Comparison of ENCODE assay signal across 29 cellular contexts in genomic region chr4:10140866-10141759, GRCh38. TPM values are rescaled to one million over a fixed set of nuclear protein-coding genes. Genes with fewer than 3 reads are reported as not detected.
DNase-seq lines count a peak whose midpoint lies in the region; ATAC-seq and TF ChIP-seq lines count a peak whose summit lies in the region.
"Had no signal": no experiment of that assay in that cellular context is flagged by ENCODE, and none has a peak within 500 bp of the region (broad histone marks: within the 10 kb centered on the region; RNA-seq: fewer than 3 reads in every experiment).

No MANE protein-coding gene starts in this region.

- H3K27ac ChIP-seq in foreskin keratinocyte: no peak overlapping the region
- H3K27ac ChIP-seq: 22Rv1, adrenal gland, breast epithelium, colonic mucosa, SJSA1 had no signal

- H3K36me3 Mint-ChIP-seq in stimulated activated effector memory CD8-positive, alpha-beta T cell treated with anti-CD3 and anti-CD28 coated beads, Interleukin-12 subunit alpha, Interleukin-12 subunit beta, amount 100 ng/mL, for 72 hours: no peaks in the 10 kb centered on the region
- H3K36me3 Mint-ChIP-seq in T-helper 17 cell (ENCODE audit: low read depth): no peaks in the 10 kb centered on the region

- peak; percentile 9 for TF ChIP-seq CTCF in foreskin keratinocyte (conservative IDR thresholded peaks at IDR 0.05)

- peak overlapping the region; percentile 11 for H3K27ac Mint-ChIP-seq in stimulated activated effector memory CD8-positive, alpha-beta T cell treated with anti-CD3 and anti-CD28 coated beads, Interleukin-12 subunit alpha, Interleukin-12 subunit beta, amount 100 ng/mL, for 72 hours
- H3K27ac Mint-ChIP-seq in T-helper 17 cell: no peak overlapping the region
- H3K27ac Mint-ChIP-seq: activated CD4-positive, alpha-beta T cell treated with anti-CD3 and anti-CD28 coated beads for 36 hours; CD8-positive, alpha-beta memory T cell; effector memory CD8-positive, alpha-beta T cell had no signal

- H3K4me3 Mint-ChIP-seq in stimulated activated effector memory CD8-positive, alpha-beta T cell treated with anti-CD3 and anti-CD28 coated beads, Interleukin-12 subunit alpha, Interleukin-12 subunit beta, amount 100 ng/mL, for 72 hours: no peak overlapping the region
- no peak overlapping the region for H3K4me3 Mint-ChIP-seq in T-helper 17 cell
- H3K4me3 Mint-ChIP-seq: activated CD4-positive, alpha-beta T cell treated with anti-CD3 and anti-CD28 coated beads for 36 hours; CD8-positive, alpha-beta memory T cell; effector memory CD8-positive, alpha-beta T cell had no signal

- H3K4me1 Mint-ChIP-seq in stimulated activated effector memory CD8-positive, alpha-beta T cell treated with anti-CD3 and anti-CD28 coated beads, Interleukin-12 subunit alpha, Interleukin-12 subunit beta, amount 100 ng/mL, for 72 hours: no peaks in the 10 kb centered on the region
- no peaks in the 10 kb centered on the region for H3K4me1 Mint-ChIP-seq in T-helper 17 cell
- H3K4me1 Mint-ChIP-seq: activated CD4-positive, alpha-beta T cell treated with anti-CD3 and anti-CD28 coated beads for 36 hours; CD8-positive, alpha-beta memory T cell had no signal

- ATAC-seq in foreskin keratinocyte: no peak
- ATAC-seq in stimulated activated effector memory CD8-positive, alpha-beta T cell treated with anti-CD3 and anti-CD28 coated beads, Interleukin-12 subunit alpha, Interleukin-12 subunit beta, amount 100 ng/mL, for 72 hours: no peak
- no peak for ATAC-seq in GM21737 (IDR thresholded peaks at IDR 0.05; ENCODE audit: unreplicated experiment)
- ATAC-seq in T-helper 17 cell: no peak
- ATAC-seq: activated CD4-positive, alpha-beta T cell treated with anti-CD3 and anti-CD28 coated beads for 36 hours; effector memory CD8-positive, alpha-beta T cell; esophagus mucosa; GM12878 had no signal

- H3K27me3 ChIP-seq in foreskin keratinocyte: peaks cover 21% of the 10 kb centered on the region
- H3K27me3 ChIP-seq: adrenal gland, breast epithelium, colonic mucosa, MG63, SJSA1 had no signal

- peak; percentile 19 for DNase-seq in DMS53 (lab: John Stamatoyannopoulos, UW)
- no peak for DNase-seq in DMS53 treated with DMSO at 0.1 percent for 48 hours (lab: John Stamatoyannopoulos, UW; ENCODE audit: unreplicated experiment)
- peak; percentile 6 for DNase-seq in NCI-H69 (lab: John Stamatoyannopoulos, UW)
- DNase-seq in foreskin keratinocyte: no peak
- DNase-seq in stimulated activated effector memory CD8-positive, alpha-beta T cell treated with anti-CD3 and anti-CD28 coated beads, Interleukin-12 subunit alpha, Interleukin-12 subunit beta, amount 100 ng/mL, for 72 hours (ENCODE audit: low spot score in 2 of 2): no peak
- DNase-seq in T-helper 17 cell: no peak
- no peak for DNase-seq in NOMO-1 (lab: John Stamatoyannopoulos, UW; ENCODE audit: unreplicated experiment in 2 of 2)
- DNase-seq: activated CD4-positive, alpha-beta T cell treated with anti-CD3 and anti-CD28 coated beads for 36 hours; activated naive CD4-positive, alpha-beta T cell treated with Interleukin-2 at 50 U/mL for 16 hours; activated T-cell treated with anti-CD3 and anti-CD28 coated beads, Interleukin-2, amount 50 U/mL, for 48 hours; adrenal gland; AML-193; CD8-positive, alpha-beta memory T cell; colonic mucosa; effector memory CD8-positive, alpha-beta T cell; GF-D8; kidney glomerular epithelial cell; MG63; NCI-H1436; NCI-H2107; NCI-H446 treated with DMSO at 0.1 percent for 48 hours; T-helper 1 cell; trophoblast cell had no signal

- no peaks in the 10 kb centered on the region for H3K9me3 Mint-ChIP-seq in stimulated activated effector memory CD8-positive, alpha-beta T cell treated with anti-CD3 and anti-CD28 coated beads, Interleukin-12 subunit alpha, Interleukin-12 subunit beta, amount 100 ng/mL, for 72 hours
- H3K9me3 Mint-ChIP-seq: CD8-positive, alpha-beta memory T cell; effector memory CD8-positive, alpha-beta T cell had no signal

- H3K27me3 Mint-ChIP-seq in T-helper 17 cell: peaks cover 9% of the 10 kb centered on the region
- H3K27me3 Mint-ChIP-seq: activated CD4-positive, alpha-beta T cell treated with anti-CD3 and anti-CD28 coated beads for 36 hours had no signal

- H3K9me3 ChIP-seq in T-helper 17 cell (ENCODE audit: control insufficient read depth, low read length, poor library complexity, severe bottlenecking): no peaks in the 10 kb centered on the region
- H3K9me3 ChIP-seq: adrenal gland, breast epithelium, colonic mucosa, MG63, SJSA1 had no signal

- no peaks in the 10 kb centered on the region for H3K4me1 ChIP-seq in foreskin keratinocyte
- H3K4me1 ChIP-seq: adrenal gland, breast epithelium, colonic mucosa, SJSA1 had no signal

RNA-seq across cellular contexts. Expression of gene WDR1, which starts 24.5 kb away (rescaled TPM):
- total RNA-seq in foreskin keratinocyte (383 and 394 TPM in 2 replicates), T-helper 17 cell (100 to 1,000 TPM; 268 to 366 TPM)
- polyA plus RNA-seq in foreskin keratinocyte: 293 and 310 TPM in 2 replicates

Comparison
In these comparisons a context has a peak if more than half of its experiments do, and no peak if none do; other contexts are left out.
1. DNase-seq: peak in DMS53 (single experiment) and NCI-H69 (single experiment); none in DMS53 treated with DMSO at 0.1 percent for 48 hours (single experiment), foreskin keratinocyte (0 of 2), stimulated activated effector memory CD8-positive, alpha-beta T cell treated with anti-CD3 and anti-CD28 coated beads, Interleukin-12 subunit alpha, Interleukin-12 subunit beta, amount 100 ng/mL, for 72 hours (0 of 2), T-helper 17 cell (0 of 3) and NOMO-1 (0 of 2).